9 cellular contexts compared by ENCODE assay signal in genomic region chr14:68951051-68951797, GRCh38. TPM values are rescaled to one million over a fixed set of nuclear protein-coding genes. Genes with fewer than 3 reads are reported as not detected.
DNase-seq lines count a peak whose midpoint lies in the region; ATAC-seq and TF ChIP-seq lines count a peak whose summit lies in the region.
"Had no signal": no experiment of that assay in that cellular context is flagged by ENCODE, and none has a peak within 500 bp of the region (broad histone marks: within the 10 kb centered on the region; RNA-seq: fewer than 3 reads in every experiment).

No MANE protein-coding gene starts in this region.

- TF ChIP-seq POLR2A in transverse colon (IDR thresholded peaks at IDR 0.05): no peak

- in situ Hi-C loops in transverse colon (cut with MboI; ENCODE audit: low pct_ligation_motif_present in 1 of 4, low pct_unique_long_range_greater_than_20kb in 1 of 4, low sequenced_read_pairs in 3 of 4): no loop called here

- no peaks in the 10 kb centered on the region for H3K9me3 ChIP-seq in transverse colon

- H3K27ac ChIP-seq in transverse colon: peak overlapping the region; percentile 93 to 99 (median 96)
- H3K27ac ChIP-seq: 22Rv1 had no signal

- H3K4me1 ChIP-seq in transverse colon: peaks cover 67 to 95% (median 79%) of the 10 kb centered on the region in 4 donors

- intact Hi-C loops in transverse colon (cut with DNase I; ENCODE audit: low total_unique reads): no loop called here

- H3K36me3 ChIP-seq in transverse colon: no peaks in the 10 kb centered on the region

- no peak overlapping the region for H3K4me3 ChIP-seq in transverse colon

- ATAC-seq in GM18498 (IDR thresholded peaks at IDR 0.05; ENCODE audit: unreplicated experiment) (no peak), HG02588 (IDR thresholded peaks at IDR 0.05; ENCODE audit: unreplicated experiment) (no peak)

- H3K27me3 ChIP-seq in transverse colon: no peaks in the 10 kb centered on the region

- no peak for TF ChIP-seq CTCF in transverse colon (IDR thresholded peaks at IDR 0.05)

- DNase-seq in DMS 273 (lab: John Stamatoyannopoulos, UW; ENCODE audit: unreplicated experiment) (peak; percentile 21), DMS 273 treated with DMSO at 0.1 percent for 48 hours (lab: John Stamatoyannopoulos, UW) (no peak), amniotic stem cell (lab: John Stamatoyannopoulos, UW) (peak; percentile 92), kidney glomerular epithelial cell (lab: John Stamatoyannopoulos, UW) (peak; percentile 77), transverse colon (peak; percentile 86)
- no peak for DNase-seq in activated CD4-positive, CD25-positive, alpha-beta regulatory T cell (lab: John Stamatoyannopoulos, UW)

- 56% methylated on average over 19 of the region's 19 CpGs; no CpG with 5 or more reads in 1 of the 2 donors for WGBS in transverse colon (ENCODE audit: low coverage in 1 of 2), 2 donors

- no peak for TF ChIP-seq EP300 in transverse colon (IDR thresholded peaks at IDR 0.05; ENCODE audit: low read depth)

RNA-seq across cellular contexts. Expression of gene ACTN1, which starts 27.9 kb away (rescaled TPM):
- 100 to 1,000 TPM; 127 to 403 (median 197) TPM for total RNA-seq in transverse colon

Comparison
In these comparisons a context has a peak if more than half of its experiments do, and no peak if none do; other contexts are left out.
1. DNase-seq: peak in DMS 273 (single experiment), amniotic stem cell (single experiment), kidney glomerular epithelial cell (single experiment) and transverse colon (single experiment); none in DMS 273 treated with DMSO at 0.1 percent for 48 hours (single experiment) and activated CD4-positive, CD25-positive, alpha-beta regulatory T cell (0 of 4).